20 cellular contexts compared by ENCODE assay signal in the genomic region with DNA sequence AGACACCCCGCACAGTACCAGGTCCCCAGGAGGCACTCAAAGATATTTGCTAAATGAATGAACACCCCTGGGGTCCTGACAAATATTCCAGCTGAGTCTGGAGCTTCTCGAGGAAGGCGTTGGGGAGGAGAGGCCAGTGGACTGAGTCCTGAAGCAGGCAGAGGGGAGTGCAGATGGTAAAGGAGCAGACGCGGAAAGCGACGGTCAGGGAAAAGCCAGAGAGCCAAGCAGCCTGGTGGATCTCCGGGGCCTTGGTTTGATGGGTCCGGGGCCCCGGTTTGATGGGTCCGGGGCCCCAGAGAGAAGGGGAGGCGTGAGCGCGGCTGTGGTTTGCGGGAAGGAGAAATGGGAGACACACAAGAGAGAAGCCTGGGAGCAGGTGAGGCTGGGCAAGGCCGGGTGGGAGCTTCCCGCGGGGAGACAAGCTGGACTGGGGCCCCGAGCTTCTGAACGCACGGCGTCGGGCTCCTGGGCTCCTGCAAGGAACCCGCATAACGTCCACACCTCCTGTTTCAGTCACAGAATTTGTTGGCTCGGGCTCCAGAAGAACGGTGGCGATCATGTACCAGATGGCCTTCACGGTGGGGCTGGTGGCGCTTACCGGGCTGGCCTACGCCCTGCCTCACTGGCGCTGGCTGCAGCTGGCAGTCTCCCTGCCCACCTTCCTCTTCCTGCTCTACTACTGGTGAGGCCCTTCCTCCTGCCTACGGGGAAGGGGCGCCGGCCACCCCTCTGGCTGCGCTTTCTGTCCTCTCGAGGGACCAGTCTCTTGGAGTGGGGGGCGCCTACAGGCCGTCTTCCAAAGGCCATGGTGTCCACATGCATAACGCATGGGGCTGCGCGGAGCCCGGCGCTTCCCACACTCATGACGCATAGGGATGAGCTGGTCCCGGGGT. TPM values are rescaled to one million over a fixed set of nuclear protein-coding genes. Genes with fewer than 3 reads are reported as not detected.
A peak's percentile ranks its signal among the peaks of the same experiment; 100 is the strongest.
DNase-seq lines count a peak whose midpoint lies in the region; ATAC-seq, FAIRE-seq and TF ChIP-seq lines count a peak whose summit lies in the region.
"Had no signal": no experiment of that assay in that cellular context is flagged by ENCODE, and none has a peak within 500 bp of the region (broad histone marks: within the 10 kb centered on the region; RNA-seq: fewer than 3 reads in every experiment).

No MANE protein-coding gene starts in this region.

- in situ Hi-C loops in HepG2 (cut with HindIII; ENCODE audit: extremely low pct_ligation_motif_present, low pct_unique_long_range_greater_than_20kb) (no loop called here), IMR-90 (cut with MboI; ENCODE audit: low sequenced_read_pairs) (no loop called here)

- no peak overlapping the region for H4K8ac ChIP-seq in IMR-90 (ENCODE audit: low read depth in 2 of 2, low read length in 2 of 2)

- H4K91ac ChIP-seq in IMR-90 (ENCODE audit: insufficient read depth, low read depth, low read length), result no peak overlapping the region; the same call in 1 of the 2 replicates

- H3K27ac ChIP-seq in HepG2 (ENCODE audit: extremely low read length, insufficient read depth, low read length) (no peak overlapping the region), right lobe of liver (peak overlapping the region in 1 of 3 donors; percentile 53), IMR-90 (ENCODE audit: insufficient read depth, low read length) (no peak overlapping the region), iPS-20b (ENCODE audit: low read length) (no peak overlapping the region), vagina (no peak overlapping the region)

- TF ChIP-seq RAD21 in HepG2 (CRISPR knock-in tag; IDR thresholded peaks at IDR 0.05) (no peak), IMR-90 (IDR thresholded peaks at IDR 0.05; ENCODE audit: low read length) (no peak)

- peaks cover 5% of the 10 kb centered on the region; the same call in 1 of the 2 replicates for H3K9me1 ChIP-seq in IMR-90 (ENCODE audit: insufficient read depth, low read length)

- no peak overlapping the region for H2BK5ac ChIP-seq in IMR-90 (ENCODE audit: low read depth, low read length, poor library complexity, severe bottlenecking)

- H2AFZ ChIP-seq in HepG2 (ENCODE audit: low read length), result no peak overlapping the region
- no peak overlapping the region for H2AFZ ChIP-seq in IMR-90 (replicated peaks; ENCODE audit: low read length, poor library complexity)

- 0 out of 2 replicates have a peak overlapping the region, but pooled peaks have one; percentile 12 for H3K14ac ChIP-seq in IMR-90 (replicated peaks; ENCODE audit: low read depth, low read length)

- no peak overlapping the region for H2BK20ac ChIP-seq in IMR-90 (ENCODE audit: low read depth, low read length)

- POLR2A ChIA-PET in HepG2 (lab: Yijun Ruan, JAX) (interaction anchor here (1.2 kb wide), 1 partner anchor 8 kb away, joined by 3 read pairs; no protein-coding TSS in a partner anchor), IMR-90 (lab: Charles Lee; ENCODE audit: unreplicated experiment) (no interaction called here)

- no peak overlapping the region for H2AK9ac ChIP-seq in IMR-90 (replicated peaks; ENCODE audit: low read depth, low read length, poor library complexity)

- no peaks in the 10 kb centered on the region for H4K20me1 ChIP-seq in HepG2 (ENCODE audit: insufficient read depth, low read length)
- no peaks in the 10 kb centered on the region for H4K20me1 ChIP-seq in IMR-90 (ENCODE audit: insufficient read depth, low read length)

- no peak overlapping the region for H3K9ac ChIP-seq in HepG2 (ENCODE audit: insufficient read depth, low read depth, low read length)
- H3K9ac ChIP-seq in IMR-90 (ENCODE audit: low read depth, low read length), result no peak overlapping the region
- no peak overlapping the region for H3K9ac ChIP-seq in iPS-20b (ENCODE audit: low read depth, low read length)

- no peak for FAIRE-seq in HepG2 (lab: Jason Lieb, UNC)
- FAIRE-seq: D721Med, GM12892 had no signal

- no peak overlapping the region for H2BK15ac ChIP-seq in IMR-90 (ENCODE audit: low read depth, low read length)

- no peak for ATAC-seq in HepG2
- ATAC-seq in right lobe of liver, result no peak
- ATAC-seq in IMR-90 (ENCODE audit: low read depth), result no peak
- ATAC-seq: CD8-positive, alpha-beta T cell had no signal

- no peak overlapping the region for H3K23ac ChIP-seq in IMR-90 (ENCODE audit: low read depth, low read length)

- H3K4me2 ChIP-seq in HepG2 (ENCODE audit: low read depth, low read length) (no peak overlapping the region), IMR-90 (ENCODE audit: low read depth, low read length) (no peak overlapping the region)

- CTCF ChIA-PET in HepG2 (lab: Yijun Ruan, JAX; ENCODE audit: low intra/inter-chr PET ratio, low total read pairs), result no interaction called here
- CTCF ChIA-PET in IMR-90 (lab: Yijun Ruan, JAX), result interaction anchor here (0.5 kb wide), 1 partner anchor 71 kb away, joined by 3 read pairs; no protein-coding TSS in a partner anchor

- no peaks in the 10 kb centered on the region for H3K79me1 ChIP-seq in IMR-90 (ENCODE audit: low read depth in 1 of 2, low read length in 2 of 2)

- TF ChIP-seq POLR2A in HepG2 (IDR thresholded peaks at IDR 0.05; ENCODE audit: insufficient read depth in 1 of 2, low read depth in 2 of 2, low read length in 2 of 2) (no peak), right lobe of liver (IDR thresholded peaks at IDR 0.05) (no peak), IMR-90 (IDR thresholded peaks at IDR 0.05; ENCODE audit: low read depth, low read length) (no peak), vagina (IDR thresholded peaks at IDR 0.05) (no peak)

- no peaks in the 10 kb centered on the region for H3K36me3 ChIP-seq in HepG2 (replicated peaks in 1 of 2; ENCODE audit: control insufficient read depth in 1 of 2, insufficient read depth in 2 of 2, low read length in 2 of 2)
- peaks cover 0 to 52% (median 8%) of the 10 kb centered on the region in 4 donors for H3K36me3 ChIP-seq in right lobe of liver
- no peaks in the 10 kb centered on the region for H3K36me3 ChIP-seq in IMR-90 (ENCODE audit: control insufficient read depth, insufficient read depth, low read length)
- H3K36me3 ChIP-seq in iPS-20b (ENCODE audit: insufficient read depth, low read depth, low read length), result no peaks in the 10 kb centered on the region
- H3K36me3 ChIP-seq in vagina, result no peaks in the 10 kb centered on the region
- H3K36me3 ChIP-seq: BE2C had no signal

- H3K27me3 ChIP-seq in HepG2 (ENCODE audit: control insufficient read depth in 1 of 2, insufficient read depth in 2 of 2, low read length in 2 of 2) (no peaks in the 10 kb centered on the region), right lobe of liver (no peaks in the 10 kb centered on the region), IMR-90 (ENCODE audit: control insufficient read depth, insufficient read depth, low read length) (no peaks in the 10 kb centered on the region), iPS-20b (ENCODE audit: insufficient read depth, low read length) (peaks cover 16% of the 10 kb centered on the region), vagina (no peaks in the 10 kb centered on the region)

- peaks cover 50% of the 10 kb centered on the region for H3K4me1 ChIP-seq in HepG2 (ENCODE audit: insufficient read depth, low read length)
- H3K4me1 ChIP-seq in right lobe of liver, result peaks cover 0 to 76% (median 38%) of the 10 kb centered on the region in 4 donors
- H3K4me1 ChIP-seq in IMR-90 (ENCODE audit: control insufficient read depth, insufficient read depth, low read length), result peaks cover 8% of the 10 kb centered on the region
- peaks cover 16% of the 10 kb centered on the region; the same call in 1 of the 2 replicates for H3K4me1 ChIP-seq in iPS-20b (ENCODE audit: insufficient read depth, low read length)
- H3K4me1 ChIP-seq in vagina, result peaks cover 4% of the 10 kb centered on the region
- H3K4me1 ChIP-seq: BE2C had no signal

- H3K79me2 ChIP-seq in HepG2 (ENCODE audit: insufficient read depth, low read length), result no peaks in the 10 kb centered on the region

- dilution Hi-C loops in IMR-90 (cut with HindIII; ENCODE audit: low sequenced_read_pairs, unreplicated experiment), result no loop called here

- no peak for TF ChIP-seq EP300 in HepG2 (IDR thresholded peaks at IDR 0.05; ENCODE audit: low read depth in 2 of 2, low read length in 2 of 2)
- no peak for TF ChIP-seq EP300 in HepG2 (CRISPR knock-in tag; IDR thresholded peaks at IDR 0.05; ENCODE audit: borderline replicate concordance)

- no peak for TF ChIP-seq CTCF in HepG2 (CRISPR knock-in tag; IDR thresholded peaks at IDR 0.05)
- no peak for TF ChIP-seq CTCF in right lobe of liver (IDR thresholded peaks at IDR 0.05)
- no peak for TF ChIP-seq CTCF in IMR-90 (conservative IDR thresholded peaks at IDR 0.05; ENCODE audit: low read depth, low read length)
- no peak for TF ChIP-seq CTCF in vagina (IDR thresholded peaks at IDR 0.05)

- H3K4me3 ChIP-seq in HepG2 (replicated peaks in 1 of 3; ENCODE audit: insufficient read depth in 1 of 3, low read depth in 2 of 3, low read length in 3 of 3) (no peak overlapping the region), right lobe of liver (no peak overlapping the region), IMR-90 (ENCODE audit: insufficient read depth, low read depth, low read length) (no peak overlapping the region), iPS-20b (ENCODE audit: low read length) (peak overlapping the region; percentile 31; the same call in 1 of the 2 replicates), vagina (no peak overlapping the region)

- WGBS in HepG2 (ENCODE audit: low lambda C conversion rate), result 94% methylated on average over 45 of the region's 47 CpGs
- WGBS in right lobe of liver (ENCODE audit: insufficient coverage, low coverage, low lambda C conversion rate, missing lambda C conversion rate), result 82% methylated on average over 5 of the region's 47 CpGs
- 89% methylated on average over 18 of the region's 47 CpGs; no CpG with 5 or more reads in 1 of the 2 experiments for WGBS in IMR-90 (ENCODE audit: extremely low coverage in 2 of 2, insufficient read length in 1 of 2), 2 experiments

- no peak overlapping the region for H3K4ac ChIP-seq in IMR-90 (ENCODE audit: low read depth, low read length)

- H2AK5ac ChIP-seq in IMR-90 (ENCODE audit: low read depth, low read length), result no peak overlapping the region

- 0 out of 2 replicates have a peak overlapping the region, but pooled peaks have one; percentile 37 for H4K5ac ChIP-seq in IMR-90 (ENCODE audit: low read depth, low read length)

- intact Hi-C loops in HepG2 (cut with micrococcal nuclease; ENCODE audit: unreplicated experiment) (loop anchor here (10.0 kb wide), 1 partner anchor 121 kb away; the partner anchor contains the start of gene SLC22A2), right lobe of liver (cut with DNase I) (no loop called here), IMR-90 (cut with micrococcal nuclease) (no loop called here), vagina (cut with DNase I) (no loop called here)

- BruUV-seq in HepG2 (replicated peaks; lab: Mats Ljungman, UMichigan), result no TSS peak
- no TSS peak for BruUV-seq in IMR-90 (replicated peaks; lab: Mats Ljungman, UMichigan)

- no peak overlapping the region for H3K18ac ChIP-seq in IMR-90 (ENCODE audit: low read depth, low read length)

- no peak overlapping the region for H2BK120ac ChIP-seq in IMR-90 (ENCODE audit: low read depth, low read length)

- H3K9me3 ChIP-seq in HepG2 (ENCODE audit: low read length), result no peaks in the 10 kb centered on the region
- H3K9me3 ChIP-seq in right lobe of liver, result no peaks in the 10 kb centered on the region
- no peaks in the 10 kb centered on the region for H3K9me3 ChIP-seq in IMR-90 (ENCODE audit: control insufficient read depth, insufficient read depth, low read length)
- no peaks in the 10 kb centered on the region for H3K9me3 ChIP-seq in iPS-20b (ENCODE audit: insufficient read depth, low read depth, low read length)
- no peaks in the 10 kb centered on the region for H3K9me3 ChIP-seq in vagina
- H3K9me3 ChIP-seq: BE2C had no signal

- no peak overlapping the region for H3K56ac ChIP-seq in IMR-90 (ENCODE audit: extremely low read depth, insufficient read depth, low read length)

- DNase-seq in HepG2 (ENCODE audit: low spot score), result no peak
- no peak for DNase-seq in right lobe of liver
- no peak for DNase-seq in IMR-90
- DNase-seq in vagina (ENCODE audit: extremely low spot score in 2 of 2), result peak; percentile 67 to 72
- no peak for DNase-seq in retina
- DNase-seq in NCI-H1417 (lab: John Stamatoyannopoulos, UW), result no peak
- DNase-seq: BE2C; CD8-positive, alpha-beta T cell; DMS79 treated with DMSO at 0.1 percent for 48 hours; GDM1; GOT3; Karpas-422; NCI-H1105 treated with DMSO at 0.1 percent for 48 hours; NCI-H1930; NCI-H2171; NCI-H446 treated with DMSO at 0.1 percent for 48 hours; NCI-H774 had no signal

RNA-seq across cellular contexts. Expression of gene SLC22A1, which starts 12.1 kb away (rescaled TPM):
- total RNA-seq in HepG2 (2016; rRNA removed; fragmentation: Illumina TruSeq; extraction: Trizol) (0.32 and 0.80 TPM in 2 replicates), right lobe of liver (1,000 to 10,000 TPM in 3 of 6 experiments, 100 to 1,000 TPM in 3; 190 to 1,656 (median 769) TPM), IMR-90 (2012; rRNA removed) (0.28 TPM in 1 of 2 replicates, not detected in the other), vagina (1.2 TPM)
- 0.71 and 0.81 TPM in 2 replicates for total RNA-seq in HepG2 (2016; cell fraction: cytosol; rRNA removed; fragmentation: Illumina TruSeq; extraction: Trizol; ENCODE audit: low read depth)
- total RNA-seq in HepG2 (2016; cell fraction: insoluble cytoplasmic fraction; rRNA removed; fragmentation: Illumina TruSeq; extraction: Trizol), result 1.5 and 1.6 TPM in 2 replicates
- total RNA-seq in HepG2 (2016; cell fraction: membrane; rRNA removed; fragmentation: Illumina TruSeq; extraction: Trizol), result 1.0 and 1.9 TPM in 2 replicates
- 3.6 and 3.7 TPM in 2 replicates for total RNA-seq in HepG2 (2016; cell fraction: nucleus; rRNA removed; fragmentation: Illumina TruSeq; extraction: Trizol)
- polyA plus RNA-seq in HepG2 (2011; rRNA removed) (0.82 and 0.87 TPM in 2 replicates), IMR-90 (2012; rRNA removed) (0.09 and 0.10 TPM in 2 replicates)
- polyA plus RNA-seq in HepG2 (2011; cell fraction: cytosol; rRNA removed), result 0.32 and 0.38 TPM in 2 replicates
- polyA plus RNA-seq in HepG2 (2011; cell fraction: nucleus; rRNA removed), result 3.3 and 4.4 TPM in 2 replicates
- polyA plus RNA-seq in HepG2 (2012), result 0.80 and 2.9 TPM in 2 replicates
- 0.35 and 1.7 TPM in 2 replicates for polyA plus RNA-seq in HepG2 (2016; cell fraction: cytosol; fragmentation: Illumina TruSeq; extraction: Trizol; ENCODE audit: low read depth)
- 0.33 and 1.2 TPM in 2 replicates for polyA plus RNA-seq in HepG2 (2016; cell fraction: insoluble cytoplasmic fraction; fragmentation: Illumina TruSeq; extraction: Trizol; ENCODE audit: low read depth)
- polyA plus RNA-seq in HepG2 (2016; cell fraction: membrane; fragmentation: Illumina TruSeq; extraction: Trizol; ENCODE audit: low read depth), result 0.64 and 1.2 TPM in 2 replicates
- polyA plus RNA-seq in HepG2 (2016; cell fraction: nucleus; fragmentation: Illumina TruSeq; extraction: Trizol; ENCODE audit: insufficient read depth, low read depth), result 4.3 and 5.2 TPM in 2 replicates
- 1.3 and 7.3 TPM in 2 replicates for polyA minus RNA-seq in HepG2 (2011; rRNA and poly(A)+ RNA removed; ENCODE audit: low replicate concordance)
- polyA minus RNA-seq in HepG2 (2011; cell fraction: cytosol; rRNA and poly(A)+ RNA removed), result 0.40 TPM in 1 of 2 replicates, not detected in the other
- 7.7 and 8.6 TPM in 2 replicates for polyA minus RNA-seq in HepG2 (2011; cell fraction: nucleus; rRNA and poly(A)+ RNA removed)
- 0.08 TPM in 1 of 2 replicates, not detected in the other for polyA plus RNA-seq in IMR-90 (2012; cell fraction: cytosol; rRNA removed)
- 0.60 and 1.0 TPM in 2 replicates for polyA plus RNA-seq in IMR-90 (2012; cell fraction: nucleus; rRNA removed; ENCODE audit: low replicate concordance)

Comparison
In these comparisons a context has a peak if more than half of its experiments do, and no peak if none do; other contexts are left out.
1. RNA of gene SLC22A1, which starts 12.1 kb away (total RNA-seq): 190 to 1,656 TPM in right lobe of liver; 1.2 TPM in vagina (single experiment), 0.32 to 3.7 TPM in HepG2 and 0.28 TPM in IMR-90; every median in the first group is over 10 times any median in the second.
2. DNase-seq: peak in vagina (2 of 2); none in HepG2 (single experiment), right lobe of liver (0 of 3), IMR-90 (single experiment), retina (single experiment) and NCI-H1417 (0 of 3).